1 cellular context compared by ENCODE assay signal in genomic region chr20:53942121-53942816, GRCh38.
TF ChIP-seq lines count a peak whose summit lies in the region.

No MANE protein-coding gene starts in this region.

TF ChIP-seq in HepG2, 621 proteins besides CTCF, POLR2A, EP300 and RAD21 (continued from another document and continues in another):
- TF ChIP-seq ZUFSP (CRISPR knock-in tag; IDR thresholded peaks at IDR 0.05; ENCODE audit: borderline replicate concordance) (no peak), SMARCC2 (IDR thresholded peaks at IDR 0.05) (no peak), ZMAT3 (CRISPR knock-in tag; conservative IDR thresholded peaks at IDR 0.05) (no peak), EEA1 (CRISPR knock-in tag; IDR thresholded peaks at IDR 0.05; ENCODE audit: borderline replicate concordance) (no peak), RFXANK (CRISPR knock-in tag; IDR thresholded peaks at IDR 0.05) (no peak), MBNL3 (CRISPR knock-in tag; conservative IDR thresholded peaks at IDR 0.05) (no peak), THRA (CRISPR knock-in tag; IDR thresholded peaks at IDR 0.05; ENCODE audit: borderline replicate concordance) (no peak), NRL (CRISPR knock-in tag; IDR thresholded peaks at IDR 0.05; ENCODE audit: borderline replicate concordance) (no peak), BATF2 (CRISPR knock-in tag; IDR thresholded peaks at IDR 0.05) (no peak), ZNF737 (CRISPR knock-in tag; IDR thresholded peaks at IDR 0.05; ENCODE audit: borderline replicate concordance) (no peak), ZNF121 (CRISPR knock-in tag; IDR thresholded peaks at IDR 0.05) (no peak), E2F1 (CRISPR knock-in tag; IDR thresholded peaks at IDR 0.05) (0 out of 2 replicates have a peak, but pooled peaks have one; percentile 31), NFE2 (CRISPR knock-in tag; IDR thresholded peaks at IDR 0.05) (no peak), ZNF337 (CRISPR knock-in tag; IDR thresholded peaks at IDR 0.05; ENCODE audit: borderline replicate concordance, low read depth) (no peak), ZSCAN31 (CRISPR knock-in tag; IDR thresholded peaks at IDR 0.05; ENCODE audit: low read depth) (0 out of 2 replicates have a peak, but pooled peaks have one; percentile 34), FOXO4 (CRISPR knock-in tag; conservative IDR thresholded peaks at IDR 0.05) (no peak), MXD3 (CRISPR knock-in tag; IDR thresholded peaks at IDR 0.05) (no peak), PHB2 (IDR thresholded peaks at IDR 0.05; ENCODE audit: partially characterized antibody) (no peak), ZNF501 (CRISPR knock-in tag; IDR thresholded peaks at IDR 0.05) (0 out of 2 replicates have a peak, but pooled peaks have one; percentile 2), DMAP1 (CRISPR knock-in tag; IDR thresholded peaks at IDR 0.05) (no peak), MAF1 (CRISPR knock-in tag; IDR thresholded peaks at IDR 0.05; ENCODE audit: borderline replicate concordance) (no peak), ATF4 (CRISPR knock-in tag; IDR thresholded peaks at IDR 0.05) (no peak), ZNF816 (CRISPR knock-in tag; IDR thresholded peaks at IDR 0.05; ENCODE audit: borderline replicate concordance) (no peak), ZNF850 (CRISPR knock-in tag; conservative IDR thresholded peaks at IDR 0.05) (no peak), ZNF530 (CRISPR knock-in tag; IDR thresholded peaks at IDR 0.05; ENCODE audit: low read depth) (no peak), ZFP90 (CRISPR knock-in tag; IDR thresholded peaks at IDR 0.05; ENCODE audit: borderline replicate concordance) (0 out of 2 replicates have a peak, but pooled peaks have one; percentile 40), MED13 (CRISPR knock-in tag; IDR thresholded peaks at IDR 0.05) (no peak), HNF4A (CRISPR knock-in tag; IDR thresholded peaks at IDR 0.05) (no peak), ZBTB42 (CRISPR knock-in tag; IDR thresholded peaks at IDR 0.05) (no peak), BHLHE40 (IDR thresholded peaks at IDR 0.05; ENCODE audit: low read length) (no peak), CENPX (CRISPR knock-in tag; IDR thresholded peaks at IDR 0.05) (no peak), ZNF749 (CRISPR knock-in tag; IDR thresholded peaks at IDR 0.05; ENCODE audit: borderline replicate concordance) (no peak), MLX (CRISPR knock-in tag; IDR thresholded peaks at IDR 0.05) (no peak), KAT8 (CRISPR knock-in tag; IDR thresholded peaks at IDR 0.05) (no peak), TRIM24 (CRISPR knock-in tag; IDR thresholded peaks at IDR 0.05) (no peak), ZBTB46 (CRISPR knock-in tag; IDR thresholded peaks at IDR 0.05; ENCODE audit: borderline replicate concordance) (no peak), FOXP4 (CRISPR knock-in tag; IDR thresholded peaks at IDR 0.05) (0 out of 2 replicates have a peak, but pooled peaks have one; percentile 21), ZKSCAN5 (CRISPR knock-in tag; IDR thresholded peaks at IDR 0.05) (no peak), ZBTB8A (CRISPR knock-in tag; IDR thresholded peaks at IDR 0.05; ENCODE audit: borderline replicate concordance, low read depth) (no peak), ZFX (CRISPR knock-in tag; IDR thresholded peaks at IDR 0.05; ENCODE audit: low read depth) (no peak), ESRRA (CRISPR knock-in tag; IDR thresholded peaks at IDR 0.05; ENCODE audit: low read depth) (no peak), ZHX2 (IDR thresholded peaks at IDR 0.05; ENCODE audit: low read depth) (no peak), ZHX2 (CRISPR knock-in tag; IDR thresholded peaks at IDR 0.05; ENCODE audit: borderline replicate concordance) (peak; percentile 46; the same call in 1 of the 2 replicates), MAZ (IDR thresholded peaks at IDR 0.05; ENCODE audit: borderline replicate concordance, low read depth, low read length) (no peak), MAZ (CRISPR knock-in tag; IDR thresholded peaks at IDR 0.05; ENCODE audit: low read depth) (no peak), SP5 (CRISPR knock-in tag; IDR thresholded peaks at IDR 0.05; ENCODE audit: borderline replicate concordance, low read depth) (no peak), ZBTB38 (CRISPR knock-in tag; IDR thresholded peaks at IDR 0.05) (no peak), SATB2 (CRISPR knock-in tag; IDR thresholded peaks at IDR 0.05) (no peak), FOXA1 (IDR thresholded peaks at IDR 0.05) (no peak), FOXA1 (CRISPR knock-in tag; IDR thresholded peaks at IDR 0.05) (no peak), XRCC5 (optimal IDR thresholded peaks at IDR 0.05; ENCODE audit: low read length) (no peak)
